Comparison of ENCODE assay signal across 8 cellular contexts in the genomic region with DNA sequence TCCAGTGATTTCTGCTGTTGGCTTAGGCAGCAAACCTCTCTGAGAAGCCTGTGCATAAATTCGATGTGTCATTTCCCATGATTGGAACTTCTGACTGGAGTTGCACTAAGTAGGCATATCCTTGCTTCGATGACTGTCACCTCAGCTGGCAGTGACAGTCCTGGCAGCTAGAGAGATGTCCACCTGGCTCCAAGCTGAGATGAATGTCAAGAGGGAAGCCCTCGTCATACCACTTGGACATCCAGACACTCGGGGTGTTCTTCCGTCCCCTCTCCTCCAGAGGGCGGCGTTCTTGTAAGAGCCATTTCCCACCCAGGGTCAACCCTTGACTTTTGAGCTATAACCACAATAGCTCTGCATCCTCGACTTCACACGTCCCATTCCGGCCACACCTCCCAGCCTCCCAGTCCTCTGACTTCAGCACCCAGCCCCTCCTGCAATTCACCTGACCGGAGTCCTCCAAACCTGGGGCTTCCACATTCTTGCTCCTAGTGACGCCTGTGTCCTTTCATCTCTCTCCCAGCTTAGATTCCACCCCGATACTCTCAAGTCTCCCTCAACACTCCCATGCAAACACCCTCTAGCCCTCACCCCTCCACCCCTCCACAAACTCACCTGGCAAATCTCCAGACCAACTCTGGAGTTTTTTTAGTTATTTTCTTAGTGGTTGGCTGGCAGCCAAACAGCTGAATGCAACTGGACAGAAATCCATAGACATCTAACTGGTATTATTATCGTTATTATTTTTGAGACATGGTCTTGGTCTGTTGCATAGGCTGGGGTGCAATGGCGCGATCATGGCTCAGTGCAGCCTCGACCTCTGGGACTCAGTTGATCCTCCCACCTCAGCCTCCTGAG. TPM values are rescaled to one million over a fixed set of nuclear protein-coding genes. Genes with fewer than 3 reads are reported as not detected.
DNase-seq lines count a peak whose midpoint lies in the region; FAIRE-seq and TF ChIP-seq lines count a peak whose summit lies in the region.

No MANE protein-coding gene starts in this region.

- H2BK5ac ChIP-seq in H1 (ENCODE audit: low read depth, low read length) = no peak overlapping the region

- no peak overlapping the region for H3K23ac ChIP-seq in H1 (ENCODE audit: insufficient read length)

- peak in 2 of 3 experiments; percentile 17 to 31 for DNase-seq in NCI-H1417 (lab: John Stamatoyannopoulos, UW)
- DNase-seq in NCI-H1417 treated with DMSO at 0.1 percent for 48 hours (lab: John Stamatoyannopoulos, UW) = no peak
- DNase-seq in Jurkat, Clone E6-1 (ENCODE audit: low read depth, low spot score) = peak; percentile 48
- DNase-seq in T-helper 1 cell = peak in 3 of 5 donors; percentile 10 to 67 (median 15)
- peak; percentile 62 to 76 for DNase-seq in H1 (ENCODE audit: low read depth in 1 of 2, low spot score in 2 of 2)
- peak; percentile 77 for DNase-seq in osteoblast (ENCODE audit: insufficient read length, low spot score, missing footprints)
- DNase-seq in C1 segment of cervical spinal cord (lab: John Stamatoyannopoulos, UW) = no peak
- no peak for DNase-seq in NCI-H1436 treated with DMSO at 0.1 percent for 48 hours (lab: John Stamatoyannopoulos, UW)

- 57% methylated on average over 17 of the region's 17 CpGs; no CpG with 5 or more reads in 1 of the 2 experiments for WGBS in H1 (ENCODE audit: extremely low coverage in 1 of 2, insufficient coverage in 1 of 2, insufficient read length in 1 of 2, insufficient replicate concordance in 2 of 2, low coverage in 1 of 2, low lambda C conversion rate in 2 of 2, missing lambda C conversion rate in 1 of 2), 2 experiments

- H3K4ac ChIP-seq in H1 (replicated peaks; ENCODE audit: insufficient read length, low read depth, low read length) = no peak overlapping the region

- H3K18ac ChIP-seq in H1 (ENCODE audit: extremely low read depth, low read length) = no peak overlapping the region

- H3K27me3 ChIP-seq in H1 (replicated peaks in 1 of 4; ENCODE audit: control insufficient read depth in 3 of 4, extremely low read depth in 1 of 4, insufficient read depth in 3 of 4, low read length in 3 of 4) = no peaks in the 10 kb centered on the region; a peak in 1 of 7 replicates
- peaks cover 10% of the 10 kb centered on the region for H3K27me3 ChIP-seq in osteoblast (ENCODE audit: insufficient read depth, low read length)

- POLR2A ChIA-PET in H1 (lab: Charles Lee; ENCODE audit: partially characterized antibody) = interaction anchor here (0.8 to 1.5 kb wide), 6 partner anchors 14 to 124 kb away, joined by 3 read pairs; no protein-coding TSS in a partner anchor

- no peak overlapping the region for H2BK120ac ChIP-seq in H1 (replicated peaks; ENCODE audit: low read depth, low read length)

- H2AFZ ChIP-seq in H1 (ENCODE audit: low read length) (no peak overlapping the region), osteoblast (ENCODE audit: low read length) (no peak overlapping the region)

- H2AK5ac ChIP-seq in H1 (ENCODE audit: low read depth, low read length) = no peak overlapping the region

- H2BK12ac ChIP-seq in H1 (ENCODE audit: low read depth, low read length) = peak overlapping the region; percentile 53; the same call in 1 of the 2 replicates

- no peak overlapping the region for H4K8ac ChIP-seq in H1 (ENCODE audit: extremely low read depth, insufficient read depth, low read length)

- H4K20me1 ChIP-seq in H1 (replicated peaks in 1 of 2; ENCODE audit: control insufficient read depth in 1 of 2, insufficient read depth in 2 of 2, low read length in 2 of 2) (no peaks in the 10 kb centered on the region), osteoblast (ENCODE audit: insufficient read depth, low read length) (no peaks in the 10 kb centered on the region)

- H3K4me1 ChIP-seq in H1 (replicated peaks in 1 of 4; ENCODE audit: control insufficient read depth in 3 of 4, insufficient read depth in 4 of 4, low read length in 3 of 4) = peaks cover 0 to 2% (median 1%) of the 10 kb centered on the region in 4 experiments; a peak in 4 of 7 replicates
- H3K4me1 ChIP-seq in osteoblast (ENCODE audit: insufficient read depth, low read length) = no peaks in the 10 kb centered on the region

- TF ChIP-seq POLR2A in H1 (IDR thresholded peaks at IDR 0.05; ENCODE audit: control extremely low read depth in 1 of 2, low read depth in 2 of 2, low read length in 2 of 2) = no peak

- H3K56ac ChIP-seq in H1 (replicated peaks; ENCODE audit: insufficient read length, low read depth, low read length) = no peak overlapping the region

- H3K79me1 ChIP-seq in H1 (ENCODE audit: low read depth, low read length) = no peaks in the 10 kb centered on the region

- H3K27ac ChIP-seq in H1 (ENCODE audit: low read depth, low read length) (no peak overlapping the region), osteoblast (ENCODE audit: low read depth, low read length) (no peak overlapping the region)

- TF ChIP-seq CTCF in H1 (IDR thresholded peaks at IDR 0.05; ENCODE audit: control extremely low read depth in 1 of 3, insufficient read depth in 1 of 3, low read depth in 1 of 3, low read length in 3 of 3) = peak; percentile 73 to 87 (median 78)
- TF ChIP-seq CTCF in osteoblast (IDR thresholded peaks at IDR 0.05; ENCODE audit: extremely low read depth, low read depth, low read length) = peak; percentile 61

- H3K4me2 ChIP-seq in H1 (ENCODE audit: insufficient read depth in 1 of 2, low read depth in 2 of 2, low read length in 2 of 2) (no peak overlapping the region), osteoblast (ENCODE audit: insufficient read depth, low read length) (no peak overlapping the region)

- no peak overlapping the region for H2BK20ac ChIP-seq in H1 (ENCODE audit: low read length)

- H3K9me3 ChIP-seq in H1 (ENCODE audit: insufficient read depth in 2 of 2, low read depth in 1 of 2, low read length in 1 of 2) = no peaks in the 10 kb centered on the region
- H3K9me3 ChIP-seq in osteoblast (ENCODE audit: low read depth, low read length) = no peaks in the 10 kb centered on the region

- no peak overlapping the region for H4K91ac ChIP-seq in H1 (replicated peaks; ENCODE audit: insufficient read length, low read length)

- TF ChIP-seq EP300 in H1 (IDR thresholded peaks at IDR 0.05; ENCODE audit: borderline replicate concordance in 1 of 2, low read depth in 2 of 2, low read length in 2 of 2) = no peak

- peak; percentile 98 for FAIRE-seq in H1 (lab: Jason Lieb, UNC)

- peak; percentile 46 to 64; a peak in 3 of 4 replicates for TF ChIP-seq RAD21 in H1 (IDR thresholded peaks at IDR 0.05 in 1 of 2, conservative IDR thresholded peaks at IDR 0.05 in 1 of 2; ENCODE audit: low read depth in 2 of 2, low read length in 2 of 2)

- CTCF ChIA-PET in H1 (lab: Charles Lee; ENCODE audit: partially characterized antibody) = interaction anchor here (0.6 to 5.1 kb wide), 36 partner anchors 8 to 399 kb away, joined by 3 to 43 read pairs (median 4); partner anchors contain the start of gene CA6

- H3K36me3 ChIP-seq in H1 (ENCODE audit: control insufficient read depth in 2 of 4, insufficient read depth in 4 of 4, low read length in 3 of 4) (no peaks in the 10 kb centered on the region), osteoblast (ENCODE audit: insufficient read depth, low read length) (no peaks in the 10 kb centered on the region)

- no peak overlapping the region for H3K9ac ChIP-seq in H1 (replicated peaks in 1 of 4; ENCODE audit: extremely low read depth in 1 of 4, low read depth in 3 of 4, low read length in 3 of 4)

- H3K79me2 ChIP-seq in H1 (ENCODE audit: control insufficient read depth in 1 of 2, insufficient read depth in 2 of 2, low read length in 2 of 2) (no peaks in the 10 kb centered on the region), osteoblast (ENCODE audit: insufficient read depth, low read length) (no peaks in the 10 kb centered on the region)

- 0 out of 2 replicates have a peak overlapping the region, but pooled peaks have one; percentile 51 for H2BK15ac ChIP-seq in H1 (ENCODE audit: low read length)

- no peak overlapping the region for H4K5ac ChIP-seq in H1 (ENCODE audit: insufficient read length, low read depth, low read length)

- H3K23me2 ChIP-seq in H1 (ENCODE audit: low read depth, low read length) = no peaks in the 10 kb centered on the region

- no peak overlapping the region for H3K4me3 ChIP-seq in Jurkat, Clone E6-1 (ENCODE audit: low read length)
- no peak overlapping the region for H3K4me3 ChIP-seq in H1 (ENCODE audit: extremely low read depth in 1 of 4, insufficient read depth in 2 of 4, low read depth in 3 of 4, low read length in 4 of 4)
- H3K4me3 ChIP-seq in osteoblast (ENCODE audit: insufficient read depth, low read length) = no peak overlapping the region

- no peak overlapping the region for H3K14ac ChIP-seq in H1 (ENCODE audit: insufficient read length)

TF ChIP-seq in H1, 55 proteins besides CTCF, POLR2A, EP300 and RAD21:
- TF ChIP-seq BACH1 (IDR thresholded peaks at IDR 0.05; ENCODE audit: low read length) = no peak
- TF ChIP-seq E2F6 (IDR thresholded peaks at IDR 0.05) = peak; percentile 50; the same call in 1 of the 2 replicates
- TF ChIP-seq, protein P1, sequence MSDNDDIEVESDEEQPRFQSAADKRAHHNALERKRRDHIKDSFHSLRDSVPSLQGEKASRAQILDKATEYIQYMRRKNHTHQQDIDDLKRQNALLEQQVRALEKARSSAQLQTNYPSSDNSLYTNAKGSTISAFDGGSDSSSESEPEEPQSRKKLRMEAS (IDR thresholded peaks at IDR 0.05) = peak; percentile 33; the same call in 1 of the 2 replicates

RNA-seq across cellular contexts. Expression of gene CA6, which starts 17.4 kb away (rescaled TPM):
- not detected for polyA plus RNA-seq in Jurkat, Clone E6-1 (2012; ENCODE audit: insufficient read depth, insufficient read length)
- total RNA-seq in H1 (2021; fragmentation: NEBNext Ultra II Directional; extraction: Animal tissue kit (Norgen Biotek cat#: 25700)) = not detected in 2 replicates
- polyA plus RNA-seq in H1 (2011; rRNA removed) = not detected in 2 replicates
- polyA plus RNA-seq in H1 (2011; cell fraction: cytosol; rRNA removed) = not detected
- polyA plus RNA-seq in H1 (2011; cell fraction: nucleus; rRNA removed) = not detected
- not detected in 4 replicates for polyA plus RNA-seq in H1 (2012, experiment 1 of 2)
- polyA plus RNA-seq in H1 (2012, experiment 2 of 2) = not detected
- polyA plus RNA-seq in H1 (2013, experiment 1 of 2) = not detected
- not detected for polyA plus RNA-seq in H1 (2013, experiment 2 of 2)
- not detected in 2 replicates for polyA minus RNA-seq in H1 (2011; rRNA and poly(A)+ RNA removed)
- polyA minus RNA-seq in H1 (2011; cell fraction: cytosol; rRNA and poly(A)+ RNA removed) = not detected
- polyA minus RNA-seq in H1 (2011; cell fraction: nucleus; rRNA and poly(A)+ RNA removed) = not detected
- not detected in 2 replicates for total RNA-seq in osteoblast

Comparison
In these comparisons a context has a peak if more than half of its experiments do, and no peak if none do; other contexts are left out.
1. DNase-seq: peak in NCI-H1417 (2 of 3), Jurkat, Clone E6-1 (single experiment), T-helper 1 cell (3 of 5), H1 (2 of 2) and osteoblast (single experiment); none in NCI-H1417 treated with DMSO at 0.1 percent for 48 hours (single experiment), C1 segment of cervical spinal cord (0 of 14) and NCI-H1436 treated with DMSO at 0.1 percent for 48 hours (single experiment).